Comparison of ENCODE assay signal across 23 cellular contexts in the genomic region with DNA sequence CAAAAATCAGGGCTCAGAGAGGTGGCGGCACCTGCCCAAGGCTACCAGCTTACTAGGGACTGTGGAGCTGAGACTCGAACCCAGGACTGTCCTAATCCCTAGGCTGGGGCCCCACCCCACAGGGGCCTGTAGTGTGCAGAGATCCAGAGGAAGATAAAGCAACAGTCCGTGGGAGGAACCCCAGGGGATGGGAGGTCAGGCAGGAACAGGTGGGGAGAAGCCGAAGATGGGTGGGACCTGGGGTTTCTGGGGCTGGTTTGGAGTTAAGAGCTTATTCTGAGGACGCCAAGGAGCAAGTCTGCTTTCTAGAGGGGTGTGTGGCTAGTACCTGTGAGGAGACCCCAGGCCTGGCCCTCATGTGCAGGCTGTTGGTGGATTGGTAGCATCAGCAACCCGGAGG. TPM values are rescaled to one million over a fixed set of nuclear protein-coding genes. Genes with fewer than 3 reads are reported as not detected.
A peak's percentile ranks its signal among the peaks of the same experiment; 100 is the strongest.
DNase-seq lines count a peak whose midpoint lies in the region; ATAC-seq, FAIRE-seq and TF ChIP-seq lines count a peak whose summit lies in the region.
"Had no signal": no experiment of that assay in that cellular context is flagged by ENCODE, and none has a peak within 500 bp of the region (broad histone marks: within the 10 kb centered on the region; RNA-seq: fewer than 3 reads in every experiment).

No MANE protein-coding gene starts in this region.

- H3K27ac Mint-ChIP-seq in activated CD4-positive, alpha-beta T cell treated with anti-CD3 and anti-CD28 coated beads, Interleukin-2, amount 10 ng/mL, durations not matched to agents 7 days and 5 days = peak overlapping the region; percentile 85
- no peak overlapping the region for H3K27ac Mint-ChIP-seq in glutamatergic neuron (ENCODE audit: unreplicated experiment)
- H3K27ac Mint-ChIP-seq: activated CD4-positive, alpha-beta memory T cell treated with anti-CD3 and anti-CD28 coated beads for 36 hours; type B pancreatic cell; WTC11 had no signal

- peaks cover 31% of the 10 kb centered on the region for H3K4me1 Mint-ChIP-seq in activated CD4-positive, alpha-beta T cell treated with anti-CD3 and anti-CD28 coated beads, Interleukin-2, amount 10 ng/mL, durations not matched to agents 7 days and 5 days
- peaks cover 3% of the 10 kb centered on the region for H3K4me1 Mint-ChIP-seq in glutamatergic neuron (ENCODE audit: low read depth, unreplicated experiment)

- RAD21 ChIA-PET in GM12878 (lab: Charles Lee; ENCODE audit: unreplicated experiment) = interaction anchor here (1.2 to 1.3 kb wide), 2 partner anchors 17 to 19 kb away, joined by 3 to 4 read pairs; no protein-coding TSS in a partner anchor

- H4K91ac ChIP-seq in neuronal stem cell (ENCODE audit: low read depth, low read length, poor library complexity) = no peak overlapping the region

- no peaks in the 10 kb centered on the region; the same call in 2 of the 3 replicates for H3K9me3 ChIP-seq in GM12878 (replicated peaks; ENCODE audit: control insufficient read depth, insufficient read depth, low read length)
- H3K9me3 ChIP-seq in neuronal stem cell (replicated peaks in 1 of 2; ENCODE audit: control insufficient read depth in 2 of 2, insufficient read depth in 1 of 2, low read depth in 1 of 2, low read length in 2 of 2) = no peaks in the 10 kb centered on the region
- H3K9me3 ChIP-seq: gastroesophageal sphincter, ovary had no signal

- H3K79me1 ChIP-seq in neuronal stem cell (ENCODE audit: low read depth, low read length) = no peaks in the 10 kb centered on the region

- peak overlapping the region; percentile 45 for H3K18ac ChIP-seq in neuronal stem cell (ENCODE audit: low read length)

- 56% methylated on average over 6 of the region's 6 CpGs for WGBS in GM12878 (ENCODE audit: insufficient coverage, insufficient replicate concordance, low lambda C conversion rate, missing lambda C conversion rate)
- no CpG with 5 or more reads among the region's 6 CpGs for WGBS in neuronal stem cell (ENCODE audit: extremely low coverage in 2 of 2, insufficient read length in 2 of 2, insufficient replicate concordance in 1 of 2), 2 donors

- in situ Hi-C loops in GM12878 (cut with MboI) = no loop called here

- H2AFZ ChIP-seq in GM12878 (ENCODE audit: control insufficient read depth, low read depth, low read length) (no peak overlapping the region), neuronal stem cell (ENCODE audit: low read length) (no peak overlapping the region)

- no peaks in the 10 kb centered on the region for H3K27me3 Mint-ChIP-seq in activated CD4-positive, alpha-beta T cell treated with anti-CD3 and anti-CD28 coated beads, Interleukin-2, amount 10 ng/mL, durations not matched to agents 7 days and 5 days
- H3K27me3 Mint-ChIP-seq in glutamatergic neuron (ENCODE audit: unreplicated experiment) = peaks cover 3% of the 10 kb centered on the region
- H3K27me3 Mint-ChIP-seq: activated CD4-positive, alpha-beta memory T cell treated with anti-CD3 and anti-CD28 coated beads for 36 hours; activated T-cell treated with anti-CD3 and anti-CD28 coated beads, Interleukin-2, amount 50 U/mL, for 24 hours had no signal

- peak overlapping the region; percentile 34 for H2BK15ac ChIP-seq in neuronal stem cell (ENCODE audit: low read length)

- no TSS peak for BruUV-seq in GM12878 (replicated peaks; lab: Mats Ljungman, UMichigan)

- CTCF ChIA-PET in activated CD4-positive, alpha-beta T cell treated with anti-CD3 and anti-CD28 coated beads, Interleukin-2, amount 10 ng/mL, durations not matched to agents 7 days and 5 days (lab: Charles Lee) = no interaction called here
- CTCF ChIA-PET in GM12878 (lab: Yijun Ruan, JAX) = interaction anchor here (0.7 to 2.6 kb wide), 3 partner anchors 13 to 50 kb away, joined by 3 to 9 read pairs (median 4); no protein-coding TSS in a partner anchor

- TF ChIP-seq CTCF in GM12878 (IDR thresholded peaks at IDR 0.05 in 2 of 3, conservative IDR thresholded peaks at IDR 0.05 in 1 of 3; ENCODE audit: control insufficient read depth in 2 of 3, extremely low read depth in 1 of 3, insufficient read depth in 1 of 3, low read depth in 3 of 3, low read length in 3 of 3) (no peak), glutamatergic neuron (IDR thresholded peaks at IDR 0.05; ENCODE audit: partially characterized antibody, unreplicated experiment) (no peak)

- no peak overlapping the region for H3K23ac ChIP-seq in neuronal stem cell (ENCODE audit: low read depth, low read length, poor library complexity)

- no peak overlapping the region for H3K27ac ChIP-seq in GM12878 (ENCODE audit: control insufficient read depth, insufficient read depth)
- no peak overlapping the region for H3K27ac ChIP-seq in neuronal stem cell (replicated peaks; ENCODE audit: low read length)
- H3K27ac ChIP-seq: 22Rv1, gastroesophageal sphincter, ovary had no signal

- H2BK5ac ChIP-seq in neuronal stem cell (ENCODE audit: low read length) = no peak overlapping the region

- no peaks in the 10 kb centered on the region for H3K27me3 ChIP-seq in GM12878 (replicated peaks in 1 of 2; ENCODE audit: control insufficient read depth in 2 of 2, insufficient read depth in 2 of 2, low read length in 1 of 2)
- no peaks in the 10 kb centered on the region for H3K27me3 ChIP-seq in neuronal stem cell (ENCODE audit: control insufficient read depth in 3 of 3, insufficient read depth in 3 of 3, low read depth in 1 of 3, low read length in 3 of 3)
- no peaks in the 10 kb centered on the region for H3K27me3 ChIP-seq in H7 (ENCODE audit: control insufficient read depth, insufficient read depth, low read length)
- H3K27me3 ChIP-seq: gastroesophageal sphincter, ovary had no signal

- intact Hi-C loops in GM12878 (cut with micrococcal nuclease; ENCODE audit: unreplicated experiment) = loop anchor here (2.0 kb wide), 1 partner anchor 21 kb away; no protein-coding TSS in a partner anchor

- peak; percentile 11 for ATAC-seq in HG02642 (IDR thresholded peaks at IDR 0.05; ENCODE audit: poor library complexity, unreplicated experiment)
- ATAC-seq in GM12878 = no peak
- ATAC-seq: gastroesophageal sphincter, WTC11 had no signal

- no peak for FAIRE-seq in GM12878 (lab: Jason Lieb, UNC)

- peak overlapping the region; percentile 10 for H2BK12ac ChIP-seq in neuronal stem cell (ENCODE audit: low read length)

- DNase-seq in activated CD4-positive, alpha-beta T cell treated with anti-CD3 and anti-CD28 coated beads, Interleukin-2, amount 10 ng/mL, durations not matched to agents 7 days and 5 days = no peak
- no peak for DNase-seq in activated CD4-positive, alpha-beta T cell treated with anti-CD3 and anti-CD28 coated beads, Interleukin-2, amount 50 U/mL, for 48 hours
- no peak for DNase-seq in GM12878 (ENCODE audit: low read depth, low spot score)
- DNase-seq in neuronal stem cell (ENCODE audit: low spot score) = no peak
- no peak for DNase-seq in iPS-NIHi11 (ENCODE audit: low spot score)
- no peak for DNase-seq in H7
- DNase-seq in glutamatergic neuron = no peak
- DNase-seq: activated naive CD4-positive, alpha-beta T cell treated with anti-CD3 and anti-CD28 coated beads, Interleukin-2, amount 50 U/mL, for 16 hours; Calu3; kidney glomerular epithelial cell; mammary epithelial cell; NCI-H1417 treated with DMSO at 0.1 percent for 48 hours; NCI-H2107; NCI-H510A treated with DMSO at 0.1 percent for 48 hours; ovary; T1000 had no signal

- no peaks in the 10 kb centered on the region for H3K36me3 Mint-ChIP-seq in activated CD4-positive, alpha-beta T cell treated with anti-CD3 and anti-CD28 coated beads, Interleukin-2, amount 10 ng/mL, durations not matched to agents 7 days and 5 days (ENCODE audit: low read depth)
- no peaks in the 10 kb centered on the region for H3K36me3 Mint-ChIP-seq in glutamatergic neuron (ENCODE audit: unreplicated experiment)
- H3K36me3 Mint-ChIP-seq: activated CD4-positive, alpha-beta memory T cell treated with anti-CD3 and anti-CD28 coated beads for 36 hours; type B pancreatic cell; WTC11 had no signal

- peak overlapping the region; percentile 41 for H2AK5ac ChIP-seq in neuronal stem cell (ENCODE audit: low read depth, low read length)

- H3K4me3 Mint-ChIP-seq in activated CD4-positive, alpha-beta T cell treated with anti-CD3 and anti-CD28 coated beads, Interleukin-2, amount 10 ng/mL, durations not matched to agents 7 days and 5 days = peak overlapping the region; percentile 44
- no peak overlapping the region for H3K4me3 Mint-ChIP-seq in glutamatergic neuron (ENCODE audit: unreplicated experiment)
- H3K4me3 Mint-ChIP-seq: activated CD4-positive, alpha-beta memory T cell treated with anti-CD3 and anti-CD28 coated beads for 36 hours; type B pancreatic cell; WTC11 had no signal

- POLR2A ChIA-PET in activated CD4-positive, alpha-beta T cell treated with anti-CD3 and anti-CD28 coated beads, Interleukin-2, amount 10 ng/mL, durations not matched to agents 7 days and 5 days (lab: Charles Lee) = no interaction called here
- POLR2A ChIA-PET in GM12878 (lab: Charles Lee) = no interaction called here

- H3K79me2 ChIP-seq in GM12878 (ENCODE audit: control insufficient read depth, insufficient read depth, low read length) = no peaks in the 10 kb centered on the region

- H2BK120ac ChIP-seq in neuronal stem cell (ENCODE audit: low read depth, low read length) = no peak overlapping the region

- H3K4ac ChIP-seq in neuronal stem cell (ENCODE audit: low read length) = no peak overlapping the region

- H4K20me1 ChIP-seq in GM12878 (ENCODE audit: control insufficient read depth, insufficient read depth) = no peaks in the 10 kb centered on the region; the same call in 1 of the 2 replicates

- TF ChIP-seq POLR2A in GM12878 (IDR thresholded peaks at IDR 0.05; ENCODE audit: low read depth, low read length) = no peak

- H3K4me3 ChIP-seq in GM12878 (no peak overlapping the region), neuronal stem cell (ENCODE audit: low read length in 2 of 2) (no peak overlapping the region), H7 (ENCODE audit: insufficient read depth, low read depth, low read length) (no peak overlapping the region)
- H3K4me3 ChIP-seq: gastroesophageal sphincter, ovary had no signal

- H3K9ac ChIP-seq in GM12878 (ENCODE audit: control insufficient read depth, insufficient read depth, low read length) (no peak overlapping the region), neuronal stem cell (ENCODE audit: low read depth, low read length, poor library complexity) (no peak overlapping the region)

- no peaks in the 10 kb centered on the region for H3K9me3 Mint-ChIP-seq in activated CD4-positive, alpha-beta T cell treated with anti-CD3 and anti-CD28 coated beads, Interleukin-2, amount 10 ng/mL, durations not matched to agents 7 days and 5 days
- H3K9me3 Mint-ChIP-seq in glutamatergic neuron (ENCODE audit: unreplicated experiment) = peaks cover 3% of the 10 kb centered on the region
- H3K9me3 Mint-ChIP-seq: activated CD4-positive, alpha-beta memory T cell treated with anti-CD3 and anti-CD28 coated beads for 36 hours; activated T-cell treated with anti-CD3 and anti-CD28 coated beads, Interleukin-2, amount 50 U/mL, for 24 hours; type B pancreatic cell; WTC11 had no signal

- no peak overlapping the region for H3K14ac ChIP-seq in neuronal stem cell (ENCODE audit: low read length)

- H3K4me2 ChIP-seq in GM12878 (ENCODE audit: control insufficient read depth, insufficient read depth) (peak overlapping the region; percentile 34; the same call in 1 of the 2 replicates), neuronal stem cell (ENCODE audit: insufficient read depth, low read length, poor library complexity, severe bottlenecking) (no peak overlapping the region)

- TF ChIP-seq RAD21 in GM12878 (IDR thresholded peaks at IDR 0.05; ENCODE audit: insufficient read depth, low read depth, low read length) = no peak

- H4K8ac ChIP-seq in neuronal stem cell (ENCODE audit: low read depth, low read length) = no peak overlapping the region

- SMC1A ChIA-PET in GM12878 (lab: Charles Lee; ENCODE audit: uncharacterized antibody, unreplicated experiment) = interaction anchor here (0.5 to 0.9 kb wide), 3 partner anchors 18 to 36 kb away, joined by 3 read pairs; no protein-coding TSS in a partner anchor

- H3K36me3 ChIP-seq in GM12878 (ENCODE audit: control insufficient read depth in 2 of 2, insufficient read depth in 2 of 2, low read length in 1 of 2) (no peaks in the 10 kb centered on the region), neuronal stem cell (replicated peaks in 1 of 2; ENCODE audit: control insufficient read depth in 2 of 2, insufficient read depth in 2 of 2, low read length in 2 of 2) (no peaks in the 10 kb centered on the region), H7 (replicated peaks; ENCODE audit: control insufficient read depth, insufficient read depth, low read length) (no peaks in the 10 kb centered on the region)
- H3K36me3 ChIP-seq: gastroesophageal sphincter, ovary had no signal

- H3K4me1 ChIP-seq in GM12878 (ENCODE audit: control insufficient read depth, insufficient read depth, low read length) (peaks cover 15% of the 10 kb centered on the region), neuronal stem cell (ENCODE audit: control insufficient read depth in 2 of 2, insufficient read depth in 1 of 2, low read depth in 1 of 2, low read length in 2 of 2) (peaks cover 8 to 11% of the 10 kb centered on the region in 2 donors)
- H3K4me1 ChIP-seq: gastroesophageal sphincter had no signal

- TF ChIP-seq EP300 in GM12878 (IDR thresholded peaks at IDR 0.05; ENCODE audit: borderline replicate concordance in 1 of 2, control insufficient read depth in 1 of 2, low read depth in 2 of 2, low read length in 2 of 2) = no peak

RNA-seq across cellular contexts. Expression of a gene that starts 14.9 kb away (rescaled TPM):
- 1 to 10 TPM; 1.6 to 1.7 TPM for total RNA-seq in activated CD4-positive, alpha-beta T cell treated with anti-CD3 and anti-CD28 coated beads, Interleukin-2, amount 10 ng/mL, durations not matched to agents 7 days and 5 days
- total RNA-seq in GM12878 (2013; cell fraction: nucleolus; rRNA removed) = 5.8 and 6.9 TPM in 2 replicates
- total RNA-seq in GM12878 (2014; rRNA removed) (9.3 and 9.8 TPM in 2 replicates), GM12878 (2014; rRNA removed; fragmentation: Illumina TruSeq; extraction: Trizol) (6.8 and 7.7 TPM in 2 replicates), GM12878 (2021) (12.8 and 13.1 TPM in 2 replicates), glutamatergic neuron (ENCODE audit: unreplicated experiment) (2.6 TPM)
- 2.1 TPM for polyA plus RNA-seq in GM12878 (2011; ENCODE audit: low read depth)
- polyA plus RNA-seq in GM12878 (2011; rRNA removed) (0.17 and 0.23 TPM in 2 replicates), GM12878 (2014; fragmentation: Illumina TruSeq; extraction: Trizol) (1.6 and 5.8 TPM in 2 replicates), GM12878 (2014; fragmentation: Nextera tagmentation; extraction: Ambion mirVana) (1 to 10 TPM in 1 of 2 experiments, under 1 TPM in 1; 0.72 to 2.5 TPM), GM12878 (2014; rRNA removed) (17.5 and 20.1 TPM in 2 replicates), GM12878 (2016; fragmentation: Nextera tagmentation; extraction: Ambion mirVana) (1 to 10 TPM; 5.7 to 7.9 TPM)
- 0.74 and 0.85 TPM in 2 replicates for polyA plus RNA-seq in GM12878 (2011; cell fraction: cytosol; rRNA removed)
- polyA plus RNA-seq in GM12878 (2011; cell fraction: nucleus; rRNA removed) = 0.30 and 0.41 TPM in 2 replicates
- polyA plus RNA-seq in GM12878 (2012) = 5.9 and 8.1 TPM in 2 replicates
- polyA minus RNA-seq in GM12878 (2011; rRNA and poly(A)+ RNA removed) = not detected in 2 replicates
- polyA minus RNA-seq in GM12878 (2011; cell fraction: cytosol; rRNA and poly(A)+ RNA removed) = not detected in 2 replicates
- polyA minus RNA-seq in GM12878 (2011; cell fraction: nucleus; rRNA and poly(A)+ RNA removed) = not detected in 2 replicates
- polyA plus RNA-seq in neuronal stem cell (2013, experiment 1 of 2) = 2.8 TPM
- 3.0 TPM for polyA plus RNA-seq in neuronal stem cell (2013, experiment 2 of 2)
- 4.1 and 7.2 TPM in 2 replicates for total RNA-seq in H7 (2014; rRNA removed; shearing (Covaris generic))
- total RNA-seq: activated CD4-positive, alpha-beta memory T cell treated with anti-CD3 and anti-CD28 coated beads for 36 hours had no signal

RNA-seq across cellular contexts. Expression of a gene that starts 47.2 kb away (rescaled TPM):
- 10 to 100 TPM; 49.3 to 50.0 TPM for total RNA-seq in activated CD4-positive, alpha-beta T cell treated with anti-CD3 and anti-CD28 coated beads, Interleukin-2, amount 10 ng/mL, durations not matched to agents 7 days and 5 days
- total RNA-seq in GM12878 (2013; cell fraction: nucleolus; rRNA removed) = 18.0 and 20.1 TPM in 2 replicates
- total RNA-seq in GM12878 (2014; rRNA removed) (42.7 and 46.4 TPM in 2 replicates), GM12878 (2014; rRNA removed; fragmentation: Illumina TruSeq; extraction: Trizol) (43.5 and 45.4 TPM in 2 replicates), GM12878 (2021) (61.2 and 67.9 TPM in 2 replicates), glutamatergic neuron (ENCODE audit: unreplicated experiment) (7.1 TPM)
- polyA plus RNA-seq in GM12878 (2011; ENCODE audit: low read depth) = 15.7 TPM
- polyA plus RNA-seq in GM12878 (2011; rRNA removed) (52.8 and 68.5 TPM in 2 replicates), GM12878 (2014; fragmentation: Illumina TruSeq; extraction: Trizol) (48.8 and 55.5 TPM in 2 replicates), GM12878 (2014; fragmentation: Nextera tagmentation; extraction: Ambion mirVana) (10 to 100 TPM; 69.4 to 90.8 TPM), GM12878 (2014; rRNA removed) (41.4 and 45.2 TPM in 2 replicates), GM12878 (2016; fragmentation: Nextera tagmentation; extraction: Ambion mirVana) (10 to 100 TPM; 74.0 to 74.9 TPM)
- polyA plus RNA-seq in GM12878 (2011; cell fraction: cytosol; rRNA removed) = 47.5 and 48.9 TPM in 2 replicates
- polyA plus RNA-seq in GM12878 (2011; cell fraction: nucleus; rRNA removed) = 25.6 and 26.6 TPM in 2 replicates
- 17.7 and 21.8 TPM in 2 replicates for polyA plus RNA-seq in GM12878 (2012)
- 22.9 and 26.8 TPM in 2 replicates for polyA minus RNA-seq in GM12878 (2011; rRNA and poly(A)+ RNA removed)
- polyA minus RNA-seq in GM12878 (2011; cell fraction: cytosol; rRNA and poly(A)+ RNA removed) = 10.2 and 13.0 TPM in 2 replicates
- polyA minus RNA-seq in GM12878 (2011; cell fraction: nucleus; rRNA and poly(A)+ RNA removed) = 9.3 and 10.8 TPM in 2 replicates
- 32.2 TPM for polyA plus RNA-seq in neuronal stem cell (2013, experiment 1 of 2)
- 33.2 TPM for polyA plus RNA-seq in neuronal stem cell (2013, experiment 2 of 2)
- 25.6 and 25.9 TPM in 2 replicates for total RNA-seq in H7 (2014; rRNA removed; shearing (Covaris generic))
